Comparison of ENCODE assay signal across 8 cellular contexts in genomic region chr5:112977440-112977861, GRCh38. TPM values are rescaled to one million over a fixed set of nuclear protein-coding genes. Genes with fewer than 3 reads are reported as not detected.
DNase-seq lines count a peak whose midpoint lies in the region; ATAC-seq, FAIRE-seq and TF ChIP-seq lines count a peak whose summit lies in the region.

No MANE protein-coding gene starts in this region.

- H3K36me3 ChIP-seq in BE2C (no peaks in the 10 kb centered on the region; the same call in 1 of the 2 replicates), HUES6 (ENCODE audit: control insufficient read depth, insufficient read depth, low read length) (peaks cover 6% of the 10 kb centered on the region; the same call in 1 of the 2 replicates), HepG2 (replicated peaks in 1 of 2; ENCODE audit: control insufficient read depth in 1 of 2, insufficient read depth in 2 of 2, low read length in 2 of 2) (peaks cover 2 to 13% of the 10 kb centered on the region in 2 experiments; a peak in 3 of 5 replicates)

- H4K20me1 ChIP-seq in HepG2 (ENCODE audit: insufficient read depth, low read length) = peaks cover 15% of the 10 kb centered on the region

- H3K36me3 Mint-ChIP-seq in type B pancreatic cell = peaks cover 13% of the 10 kb centered on the region

- TF ChIP-seq POLR2A in HepG2 (IDR thresholded peaks at IDR 0.05; ENCODE audit: insufficient read depth in 1 of 2, low read depth in 2 of 2, low read length in 2 of 2) = no peak

- H3K27ac ChIP-seq in HUES6 (ENCODE audit: low read depth, low read length) = peak overlapping the region; percentile 57; the same call in 1 of the 2 replicates
- H3K27ac ChIP-seq in HepG2 (ENCODE audit: extremely low read length, insufficient read depth, low read length) = peak overlapping the region; percentile 86

- H3K9ac ChIP-seq in HUES6 (ENCODE audit: low read length) = peak overlapping the region; percentile 90
- peak overlapping the region; percentile 84 for H3K9ac ChIP-seq in HepG2 (ENCODE audit: insufficient read depth, low read depth, low read length)

- TF ChIP-seq EP300 in HepG2 (IDR thresholded peaks at IDR 0.05; ENCODE audit: low read depth in 2 of 2, low read length in 2 of 2) (no peak), HepG2 (CRISPR knock-in tag; IDR thresholded peaks at IDR 0.05; ENCODE audit: borderline replicate concordance) (no peak)

- CTCF ChIA-PET in HepG2 (lab: Yijun Ruan, JAX; ENCODE audit: low intra/inter-chr PET ratio, low total read pairs) = no interaction called here

- no peak for FAIRE-seq in HepG2 (lab: Jason Lieb, UNC)

- POLR2A ChIA-PET in HepG2 (lab: Yijun Ruan, JAX) = no interaction called here

- no peaks in the 10 kb centered on the region for H3K27me3 Mint-ChIP-seq in type B pancreatic cell

- WGBS in HepG2 (ENCODE audit: low lambda C conversion rate) = 1% methylated on average over 16 of the region's 16 CpGs

- H3K4me1 ChIP-seq in BE2C (peaks cover 3% of the 10 kb centered on the region), HUES6 (ENCODE audit: control insufficient read depth, insufficient read depth, low read length) (peaks cover 31% of the 10 kb centered on the region), HepG2 (ENCODE audit: insufficient read depth, low read length) (peaks cover 49% of the 10 kb centered on the region)

- H3K27ac Mint-ChIP-seq in type B pancreatic cell = peak overlapping the region; percentile 95

- H3K4me3 ChIP-seq in BE2C (ENCODE audit: low read depth, low read length) = peak overlapping the region; percentile 89
- peak overlapping the region; percentile 87 for H3K4me3 ChIP-seq in HUES6 (ENCODE audit: low read depth, low read length)
- H3K4me3 ChIP-seq in astrocyte of the spinal cord (ENCODE audit: low read depth, low read length) = peak overlapping the region; percentile 95
- peak overlapping the region; percentile 87 to 93 (median 88) for H3K4me3 ChIP-seq in HepG2 (replicated peaks in 1 of 3; ENCODE audit: insufficient read depth in 1 of 3, low read depth in 2 of 3, low read length in 3 of 3)

- H3K9me3 Mint-ChIP-seq in type B pancreatic cell = no peaks in the 10 kb centered on the region

- H3K9me3 ChIP-seq in BE2C = no peaks in the 10 kb centered on the region
- no peaks in the 10 kb centered on the region for H3K9me3 ChIP-seq in HUES6 (ENCODE audit: control insufficient read depth, insufficient read depth, low read depth, low read length)
- H3K9me3 ChIP-seq in HepG2 (ENCODE audit: low read length) = no peaks in the 10 kb centered on the region

- H3K4me3 Mint-ChIP-seq in type B pancreatic cell = peak overlapping the region; percentile 98

- H3K4me2 ChIP-seq in HepG2 (ENCODE audit: low read depth, low read length) = peak overlapping the region; percentile 85

- no peak for TF ChIP-seq RAD21 in HepG2 (CRISPR knock-in tag; IDR thresholded peaks at IDR 0.05)

- TF ChIP-seq CTCF in BE2C (IDR thresholded peaks at IDR 0.05; ENCODE audit: low read depth, low read length) (no peak), astrocyte of the spinal cord (IDR thresholded peaks at IDR 0.05; ENCODE audit: low read depth, low read length) (no peak), HepG2 (CRISPR knock-in tag; IDR thresholded peaks at IDR 0.05) (no peak), type B pancreatic cell (conservative IDR thresholded peaks at IDR 0.05) (no peak)

- no peak for ATAC-seq in HepG2
- ATAC-seq in GM21576 (IDR thresholded peaks at IDR 0.05; ENCODE audit: unreplicated experiment) = no peak

- no peak overlapping the region for H2AFZ ChIP-seq in HepG2 (ENCODE audit: low read length)

- intact Hi-C loops in HepG2 (cut with micrococcal nuclease; ENCODE audit: unreplicated experiment) = loop anchor here (5.0 kb wide), 1 partner anchor 55 kb away; the partner anchor contains the start of gene REEP5

- in situ Hi-C loops in astrocyte of the spinal cord (cut with HindIII; ENCODE audit: low sequenced_read_pairs) (no loop called here), HepG2 (cut with HindIII; ENCODE audit: extremely low pct_ligation_motif_present, low pct_unique_long_range_greater_than_20kb) (no loop called here)

- DNase-seq in BE2C (no peak), astrocyte of the spinal cord (ENCODE audit: low read depth, low spot score) (peak; percentile 34), HepG2 (ENCODE audit: low spot score) (no peak), type B pancreatic cell (ENCODE audit: extremely low spot score, unreplicated experiment) (no peak), COLO668 (lab: John Stamatoyannopoulos, UW; ENCODE audit: unreplicated experiment) (no peak), HK-2 (ENCODE audit: unreplicated experiment) (no peak)

- TSS peak; percentile 67 for BruUV-seq in HepG2 (replicated peaks; lab: Mats Ljungman, UMichigan)

- H3K27me3 ChIP-seq in BE2C = no peaks in the 10 kb centered on the region
- no peaks in the 10 kb centered on the region for H3K27me3 ChIP-seq in HUES6 (ENCODE audit: control insufficient read depth, insufficient read depth, low read length)
- H3K27me3 ChIP-seq in HepG2 (ENCODE audit: control insufficient read depth in 1 of 2, insufficient read depth in 2 of 2, low read length in 2 of 2) = no peaks in the 10 kb centered on the region; a peak in 1 of 5 replicates

- peaks cover 60% of the 10 kb centered on the region for H3K79me2 ChIP-seq in HepG2 (ENCODE audit: insufficient read depth, low read length)

- H3K4me1 Mint-ChIP-seq in type B pancreatic cell (ENCODE audit: unreplicated experiment) = peaks cover 30% of the 10 kb centered on the region

TF ChIP-seq in HepG2, 621 proteins besides CTCF, POLR2A, EP300 and RAD21 (continues in another document):
- TF ChIP-seq ZSCAN25 (CRISPR knock-in tag; IDR thresholded peaks at IDR 0.05) = no peak
- TF ChIP-seq ZNF256 (CRISPR knock-in tag; conservative IDR thresholded peaks at IDR 0.05) = no peak
- TF ChIP-seq KLF15 (CRISPR knock-in tag; IDR thresholded peaks at IDR 0.05; ENCODE audit: borderline replicate concordance) = no peak
- no peak for TF ChIP-seq TEAD2 (CRISPR knock-in tag; IDR thresholded peaks at IDR 0.05)
- no peak for TF ChIP-seq ZBTB7B (CRISPR knock-in tag; IDR thresholded peaks at IDR 0.05)
- TF ChIP-seq DPF2 (CRISPR knock-in tag; IDR thresholded peaks at IDR 0.05; ENCODE audit: borderline replicate concordance, low read depth) = no peak
- no peak for TF ChIP-seq RBM22 (optimal IDR thresholded peaks at IDR 0.05; ENCODE audit: low read length)
- TF ChIP-seq FOXC1 (CRISPR knock-in tag; IDR thresholded peaks at IDR 0.05; ENCODE audit: borderline replicate concordance) = no peak

RNA-seq across cellular contexts. Expression of gene DCP2, which starts 0.9 kb away (rescaled TPM):
- 2.7 TPM for polyA plus RNA-seq in BE2C (2012; ENCODE audit: insufficient read depth, insufficient read length, low read depth)
- total RNA-seq in HepG2 (2016; rRNA removed; fragmentation: Illumina TruSeq; extraction: Trizol) (63.4 and 113 TPM in 2 replicates), type B pancreatic cell (ENCODE audit: low replicate concordance) (65.5 and 90.3 TPM in 2 replicates)
- total RNA-seq in HepG2 (2016; cell fraction: cytosol; rRNA removed; fragmentation: Illumina TruSeq; extraction: Trizol; ENCODE audit: low read depth) = 96.6 and 97.4 TPM in 2 replicates
- 57.4 and 102 TPM in 2 replicates for total RNA-seq in HepG2 (2016; cell fraction: insoluble cytoplasmic fraction; rRNA removed; fragmentation: Illumina TruSeq; extraction: Trizol)
- 46.7 and 55.6 TPM in 2 replicates for total RNA-seq in HepG2 (2016; cell fraction: membrane; rRNA removed; fragmentation: Illumina TruSeq; extraction: Trizol)
- 59.7 and 65.2 TPM in 2 replicates for total RNA-seq in HepG2 (2016; cell fraction: nucleus; rRNA removed; fragmentation: Illumina TruSeq; extraction: Trizol)
- 11.3 and 16.2 TPM in 2 replicates for polyA plus RNA-seq in HepG2 (2011; rRNA removed)
- 13.0 and 14.0 TPM in 2 replicates for polyA plus RNA-seq in HepG2 (2011; cell fraction: cytosol; rRNA removed)
- 13.5 and 15.6 TPM in 2 replicates for polyA plus RNA-seq in HepG2 (2011; cell fraction: nucleus; rRNA removed)
- 15.9 and 20.6 TPM in 2 replicates for polyA plus RNA-seq in HepG2 (2012)
- polyA plus RNA-seq in HepG2 (2016; cell fraction: cytosol; fragmentation: Illumina TruSeq; extraction: Trizol; ENCODE audit: low read depth) = 16.9 and 24.8 TPM in 2 replicates
- 28.8 and 30.9 TPM in 2 replicates for polyA plus RNA-seq in HepG2 (2016; cell fraction: insoluble cytoplasmic fraction; fragmentation: Illumina TruSeq; extraction: Trizol; ENCODE audit: low read depth)
- 20.7 and 23.8 TPM in 2 replicates for polyA plus RNA-seq in HepG2 (2016; cell fraction: membrane; fragmentation: Illumina TruSeq; extraction: Trizol; ENCODE audit: low read depth)
- 25.5 and 28.7 TPM in 2 replicates for polyA plus RNA-seq in HepG2 (2016; cell fraction: nucleus; fragmentation: Illumina TruSeq; extraction: Trizol; ENCODE audit: insufficient read depth, low read depth)
- 20.3 and 55.5 TPM in 2 replicates for polyA minus RNA-seq in HepG2 (2011; rRNA and poly(A)+ RNA removed; ENCODE audit: low replicate concordance)
- 15.7 and 21.4 TPM in 2 replicates for polyA minus RNA-seq in HepG2 (2011; cell fraction: cytosol; rRNA and poly(A)+ RNA removed)
- 69.1 and 82.4 TPM in 2 replicates for polyA minus RNA-seq in HepG2 (2011; cell fraction: nucleus; rRNA and poly(A)+ RNA removed)

RNA-seq across cellular contexts. Expression of gene REEP5, which starts 55.4 kb away (rescaled TPM):
- 137 TPM for polyA plus RNA-seq in BE2C (2012; ENCODE audit: insufficient read depth, insufficient read length, low read depth)
- total RNA-seq in HepG2 (2016; rRNA removed; fragmentation: Illumina TruSeq; extraction: Trizol) (26.3 and 49.4 TPM in 2 replicates), type B pancreatic cell (ENCODE audit: low replicate concordance) (61.0 and 98.4 TPM in 2 replicates)
- 13.4 and 19.2 TPM in 2 replicates for total RNA-seq in HepG2 (2016; cell fraction: cytosol; rRNA removed; fragmentation: Illumina TruSeq; extraction: Trizol; ENCODE audit: low read depth)
- 28.3 and 50.6 TPM in 2 replicates for total RNA-seq in HepG2 (2016; cell fraction: insoluble cytoplasmic fraction; rRNA removed; fragmentation: Illumina TruSeq; extraction: Trizol)
- total RNA-seq in HepG2 (2016; cell fraction: membrane; rRNA removed; fragmentation: Illumina TruSeq; extraction: Trizol) = 14.5 and 17.4 TPM in 2 replicates
- total RNA-seq in HepG2 (2016; cell fraction: nucleus; rRNA removed; fragmentation: Illumina TruSeq; extraction: Trizol) = 39.0 and 46.8 TPM in 2 replicates
- 217 and 239 TPM in 2 replicates for polyA plus RNA-seq in HepG2 (2011; rRNA removed)
- polyA plus RNA-seq in HepG2 (2011; cell fraction: cytosol; rRNA removed) = 109 and 117 TPM in 2 replicates
- 33.6 and 41.1 TPM in 2 replicates for polyA plus RNA-seq in HepG2 (2011; cell fraction: nucleus; rRNA removed)
- polyA plus RNA-seq in HepG2 (2012) = 46.8 and 51.5 TPM in 2 replicates
- 28.6 and 31.5 TPM in 2 replicates for polyA plus RNA-seq in HepG2 (2016; cell fraction: cytosol; fragmentation: Illumina TruSeq; extraction: Trizol; ENCODE audit: low read depth)
- 50.0 and 51.6 TPM in 2 replicates for polyA plus RNA-seq in HepG2 (2016; cell fraction: insoluble cytoplasmic fraction; fragmentation: Illumina TruSeq; extraction: Trizol; ENCODE audit: low read depth)
- polyA plus RNA-seq in HepG2 (2016; cell fraction: membrane; fragmentation: Illumina TruSeq; extraction: Trizol; ENCODE audit: low read depth) = 18.4 and 23.4 TPM in 2 replicates
- polyA plus RNA-seq in HepG2 (2016; cell fraction: nucleus; fragmentation: Illumina TruSeq; extraction: Trizol; ENCODE audit: insufficient read depth, low read depth) = 95.9 and 120 TPM in 2 replicates
- 214 and 312 TPM in 2 replicates for polyA minus RNA-seq in HepG2 (2011; rRNA and poly(A)+ RNA removed; ENCODE audit: low replicate concordance)
- 57.0 and 58.9 TPM in 2 replicates for polyA minus RNA-seq in HepG2 (2011; cell fraction: cytosol; rRNA and poly(A)+ RNA removed)
- 27.4 and 38.7 TPM in 2 replicates for polyA minus RNA-seq in HepG2 (2011; cell fraction: nucleus; rRNA and poly(A)+ RNA removed)
